Comparison of ENCODE assay signal across 8 cellular contexts in genomic region chr10:63521389-63522128, GRCh38. TPM values are rescaled to one million over a fixed set of nuclear protein-coding genes. Genes with fewer than 3 reads are reported as not detected.
A peak's percentile ranks its signal among the peaks of the same experiment; 100 is the strongest.
DNase-seq lines count a peak whose midpoint lies in the region; ATAC-seq lines count a peak whose summit lies in the region.

REEP3 (plus strand) TSS chr10:63521401; CDS start chr10:63521546, 145 bp downstream.

- ATAC-seq in GM18858 (IDR thresholded peaks at IDR 0.05; ENCODE audit: unreplicated experiment), result peak; percentile 48
- peak; percentile 59 for ATAC-seq in HG03066 (IDR thresholded peaks at IDR 0.05; ENCODE audit: low read depth, unreplicated experiment)
- peak; percentile 77 for ATAC-seq in activated CD8-positive, alpha-beta T cell treated with anti-CD3 and anti-CD28 coated beads, Interleukin-2, amount 10 ng/mL, durations not matched to agents 7 days and 5 days
- ATAC-seq in memory B cell (ENCODE audit: low read depth), result peak; percentile 72

- H3K9me3 ChIP-seq in effector memory CD4-positive, alpha-beta T cell (ENCODE audit: control insufficient read depth, low read length), result no peaks in the 10 kb centered on the region

- no peaks in the 10 kb centered on the region for H3K9me3 Mint-ChIP-seq in activated CD8-positive, alpha-beta T cell treated with anti-CD3 and anti-CD28 coated beads, Interleukin-2, amount 10 ng/mL, durations not matched to agents 7 days and 5 days (ENCODE audit: insufficient read depth)
- H3K9me3 Mint-ChIP-seq in memory B cell, result no peaks in the 10 kb centered on the region

- H3K4me3 Mint-ChIP-seq in activated CD8-positive, alpha-beta T cell treated with anti-CD3 and anti-CD28 coated beads, Interleukin-2, amount 10 ng/mL, durations not matched to agents 7 days and 5 days, result peak within 1 kb of the TSS; percentile 87
- peak within 1 kb of the TSS; percentile 88 for H3K4me3 Mint-ChIP-seq in memory B cell

- H3K4me1 ChIP-seq in effector memory CD4-positive, alpha-beta T cell (ENCODE audit: control insufficient read depth, insufficient read depth, low read length, poor library complexity, severe bottlenecking), result peaks cover 24% of the 10 kb centered on the region

- peak within 1 kb of the TSS; percentile 85 for H3K27ac ChIP-seq in effector memory CD4-positive, alpha-beta T cell (ENCODE audit: insufficient read depth, low read length, poor library complexity, severe bottlenecking)

- H3K4me3 ChIP-seq in effector memory CD4-positive, alpha-beta T cell (ENCODE audit: insufficient read depth, low read depth, low read length, poor library complexity, severe bottlenecking), result peak within 1 kb of the TSS; percentile 83

- H3K36me3 ChIP-seq in effector memory CD4-positive, alpha-beta T cell (ENCODE audit: control insufficient read depth, insufficient read depth, low read length), result no peaks in the 10 kb centered on the region

- peak; percentile 96 for DNase-seq in AG20443 (ENCODE audit: low spot score)
- DNase-seq in NCI-H460 (ENCODE audit: extremely low read depth, low read depth), result peak; percentile 66
- peak; percentile 56 for DNase-seq in activated CD8-positive, alpha-beta T cell treated with anti-CD3 and anti-CD28 coated beads, Interleukin-2, amount 10 ng/mL, durations not matched to agents 7 days and 5 days
- peak; percentile 30 to 42 (median 31) for DNase-seq in effector memory CD4-positive, alpha-beta T cell
- DNase-seq in memory B cell (ENCODE audit: low spot score in 2 of 2), result peak; percentile 59 to 78
- DNase-seq in stimulated activated CD8-positive, alpha-beta memory T cell treated with anti-CD3 and anti-CD28 coated beads, Interleukin-12 subunit alpha, Interleukin-12 subunit beta, amount 100 ng/mL, for 1 hour (ENCODE audit: low read depth), result peak; percentile 12

- POLR2A ChIA-PET in activated CD8-positive, alpha-beta T cell treated with anti-CD3 and anti-CD28 coated beads, Interleukin-2, amount 10 ng/mL, durations not matched to agents 7 days and 5 days (lab: Charles Lee), result interaction anchor here (0.8 to 4.9 kb wide), 4 partner anchors 107 to 348 kb away, joined by 3 to 28 read pairs (median 4); no protein-coding TSS in a partner anchor

- H3K27ac Mint-ChIP-seq in activated CD8-positive, alpha-beta T cell treated with anti-CD3 and anti-CD28 coated beads, Interleukin-2, amount 10 ng/mL, durations not matched to agents 7 days and 5 days, result peak within 1 kb of the TSS; percentile 91
- peak within 1 kb of the TSS; percentile 89 for H3K27ac Mint-ChIP-seq in memory B cell

- peaks cover 21% of the 10 kb centered on the region for H3K36me3 Mint-ChIP-seq in activated CD8-positive, alpha-beta T cell treated with anti-CD3 and anti-CD28 coated beads, Interleukin-2, amount 10 ng/mL, durations not matched to agents 7 days and 5 days (ENCODE audit: low read depth)
- H3K36me3 Mint-ChIP-seq in memory B cell, result no peaks in the 10 kb centered on the region

- H3K27me3 ChIP-seq in effector memory CD4-positive, alpha-beta T cell (replicated peaks; ENCODE audit: control insufficient read depth, insufficient read depth, low read length, poor library complexity, severe bottlenecking), result no peaks in the 10 kb centered on the region

- CTCF ChIA-PET in activated CD8-positive, alpha-beta T cell treated with anti-CD3 and anti-CD28 coated beads, Interleukin-2, amount 10 ng/mL, durations not matched to agents 7 days and 5 days (lab: Charles Lee), result interaction anchor here (0.6 to 4.2 kb wide), 6 partner anchors 56 to 356 kb away, joined by 3 to 16 read pairs (median 4); partner anchors contain the start of gene JMJD1C

- H3K4me1 Mint-ChIP-seq in activated CD8-positive, alpha-beta T cell treated with anti-CD3 and anti-CD28 coated beads, Interleukin-2, amount 10 ng/mL, durations not matched to agents 7 days and 5 days (ENCODE audit: low read depth), result peaks cover 62% of the 10 kb centered on the region
- peaks cover 31% of the 10 kb centered on the region for H3K4me1 Mint-ChIP-seq in memory B cell

- H3K27me3 Mint-ChIP-seq in activated CD8-positive, alpha-beta T cell treated with anti-CD3 and anti-CD28 coated beads, Interleukin-2, amount 10 ng/mL, durations not matched to agents 7 days and 5 days (ENCODE audit: low read depth), result no peaks in the 10 kb centered on the region
- no peaks in the 10 kb centered on the region for H3K27me3 Mint-ChIP-seq in memory B cell

RNA-seq across cellular contexts. Expression of gene REEP3, which starts in this region (rescaled TPM):
- 31.8 and 33.0 TPM in 2 replicates for total RNA-seq in NCI-H460 (2014; rRNA removed; shearing (Covaris generic))
- 15.8 and 20.3 TPM in 2 replicates for polyA plus RNA-seq in NCI-H460 (2014; cell fraction: nucleus; rRNA removed)
- 10 to 100 TPM; 17.5 to 17.6 TPM for total RNA-seq in activated CD8-positive, alpha-beta T cell treated with anti-CD3 and anti-CD28 coated beads, Interleukin-2, amount 10 ng/mL, durations not matched to agents 7 days and 5 days

Comparison
In these comparisons a context has a peak if more than half of its experiments do, and no peak if none do; other contexts are left out.
1. Peak in every context shown above with its lines: DNase-seq, ATAC-seq, H3K4me3 ChIP-seq and H3K27ac ChIP-seq.
2. DNase-seq: peak in every context shown above with its lines; median percentile 96 in AG20443; 68 in memory B cell; 66 in NCI-H460; 56 in activated CD8-positive, alpha-beta T cell treated with anti-CD3 and anti-CD28 coated beads, Interleukin-2, amount 10 ng/mL, durations not matched to agents 7 days and 5 days; 31 in effector memory CD4-positive, alpha-beta T cell; 12 in stimulated activated CD8-positive, alpha-beta memory T cell treated with anti-CD3 and anti-CD28 coated beads, Interleukin-12 subunit alpha, Interleukin-12 subunit beta, amount 100 ng/mL, for 1 hour.